ENCODE assay signal across 19 cellular contexts in genomic region chr15:91265431-91265940, GRCh38.
"Had no signal": no experiment of that assay in that cellular context is flagged by ENCODE, and none has a peak within 500 bp of the region (broad histone marks: within the 10 kb centered on the region; RNA-seq: fewer than 3 reads in every experiment).

No MANE protein-coding gene starts in this region.

- H3K9me3 ChIP-seq: tibial artery had no signal

- H3K27me3 ChIP-seq: tibial artery had no signal

- DNase-seq: activated CD4-positive, alpha-beta T cell treated with anti-CD3 and anti-CD28 coated beads, Interleukin-2, amount 10 ng/mL, durations not matched to agents 24 days and 14 days; activated CD8-positive, alpha-beta memory T cell treated with anti-CD3 and anti-CD28 coated beads, Interleukin-2, amount 10 ng/mL, durations not matched to agents 7 days and 5 days; activated CD8-positive, alpha-beta T cell treated with anti-CD3 and anti-CD28 coated beads for 36 hours; activated gamma-delta T cell; activated naive CD4-positive, alpha-beta T cell treated with anti-CD3 and anti-CD28 coated beads, Interleukin-2, amount 50 U/mL, for 16 hours; activated naive CD8-positive, alpha-beta T cell treated with anti-CD3 and anti-CD28 coated beads, Interleukin-2, amount 50 U/mL, for 24 hours; anterior cingulate cortex; effector CD4-positive, alpha-beta T cell; foreskin fibroblast; kidney; naive B cell; occipital lobe; stimulated activated CD4-positive, alpha-beta T cell treated with anti-CD3 and anti-CD28 coated beads, Interleukin-4, amount 100 ng/mL, for 4 hours; stimulated activated naive CD8-positive, alpha-beta T cell treated with anti-CD3 and anti-CD28 coated beads, Interleukin-15, Interleukin-2, amounts not matched to agents 100 U/mL and 50 U/mL, for 24 hours; substantia nigra; T-helper 1 cell; tibial artery had no signal

- ATAC-seq: activated CD4-positive, CD25-positive, alpha-beta regulatory T cell treated with anti-CD3 and anti-CD28 coated beads, Interleukin-2, amount 50 U/mL, for 24 hours; activated CD8-positive, alpha-beta memory T cell treated with anti-CD3 and anti-CD28 coated beads, Interleukin-2, amount 10 ng/mL, durations not matched to agents 7 days and 5 days; activated CD8-positive, alpha-beta T cell treated with anti-CD3 and anti-CD28 coated beads for 36 hours; activated naive CD8-positive, alpha-beta T cell treated with anti-CD3 and anti-CD28 coated beads, Interleukin-2, amount 50 U/mL, for 24 hours; stimulated activated naive CD8-positive, alpha-beta T cell treated with anti-CD3 and anti-CD28 coated beads, Interleukin-15, Interleukin-2, amounts not matched to agents 100 U/mL and 50 U/mL, for 24 hours had no signal

- H3K36me3 ChIP-seq: tibial artery had no signal

- H3K4me3 ChIP-seq: lung, tibial artery had no signal
